ENCODE assay signal across 9 cellular contexts in genomic region chr5:53008751-53009150, GRCh38. TPM values are rescaled to one million over a fixed set of nuclear protein-coding genes. Genes with fewer than 3 reads are reported as not detected.
DNase-seq lines count a peak whose midpoint lies in the region; ATAC-seq and TF ChIP-seq lines count a peak whose summit lies in the region.
"Had no signal": no experiment of that assay in that cellular context is flagged by ENCODE, and none has a peak within 500 bp of the region (broad histone marks: within the 10 kb centered on the region; RNA-seq: fewer than 3 reads in every experiment).

No MANE protein-coding gene starts in this region.

- peaks cover 74% of the 10 kb centered on the region for H3F3A ChIP-seq in SK-N-SH (replicated peaks; ENCODE audit: insufficient read depth)

- no peak overlapping the region for H3K4me3 ChIP-seq in SK-N-SH (ENCODE audit: low read depth in 2 of 2, low read length in 1 of 2)
- H3K4me3 ChIP-seq: lower lobe of right lung had no signal

- H3K27ac ChIP-seq in SK-N-SH (ENCODE audit: low read depth in 2 of 2, low read length in 1 of 2), result peak overlapping the region in 1 of 2 experiments; percentile 67; a peak in 2 of 4 replicates
- H3K27ac ChIP-seq: lower lobe of right lung had no signal

- no peaks in the 10 kb centered on the region for H4K20me1 ChIP-seq in SK-N-SH (ENCODE audit: insufficient read depth)

- no peaks in the 10 kb centered on the region for H3K9me3 ChIP-seq in SK-N-SH
- H3K9me3 ChIP-seq: lower lobe of right lung had no signal

- H3K36me3 ChIP-seq in SK-N-SH (replicated peaks in 1 of 2; ENCODE audit: control insufficient read depth in 1 of 2, insufficient read depth in 2 of 2, low read length in 1 of 2), result peaks cover 0 to 51% of the 10 kb centered on the region in 2 experiments
- H3K36me3 ChIP-seq: lower lobe of right lung had no signal

- no peaks in the 10 kb centered on the region for H3K27me3 ChIP-seq in SK-N-SH (ENCODE audit: insufficient read depth)

- 7% methylated on average over 1 of the region's 1 CpG for WGBS in SK-N-SH (ENCODE audit: low lambda C conversion rate)

- no peak for TF ChIP-seq RAD21 in SK-N-SH (IDR thresholded peaks at IDR 0.05; ENCODE audit: low read length)

- H3K4me1 ChIP-seq in SK-N-SH (ENCODE audit: control insufficient read depth in 1 of 2, insufficient read depth in 2 of 2, low read depth in 1 of 2, low read length in 1 of 2), result peaks cover 0 to 46% of the 10 kb centered on the region in 2 experiments; a peak in 3 of 4 replicates

- H2AFZ ChIP-seq in SK-N-SH (ENCODE audit: low read depth), result no peak overlapping the region

- CTCF ChIA-PET in SK-N-SH (lab: Yijun Ruan, JAX), result no interaction called here

- H3K9ac ChIP-seq in SK-N-SH, result no peak overlapping the region; the same call in 1 of the 2 replicates

- DNase-seq in activated CD8-positive, alpha-beta memory T cell treated with anti-CD3 and anti-CD28 coated beads for 48 hours (ENCODE audit: low read depth in 2 of 3, low spot score in 2 of 3), result peak in 2 of 3 experiments; percentile 12 to 22
- DNase-seq in activated CD8-positive, alpha-beta memory T cell treated with anti-CD3 and anti-CD28 coated beads, Interleukin-2, amount 50 U/mL, for 4 hours, result no peak
- DNase-seq in SK-N-SH (no peak), NAMALWA (ENCODE audit: low spot score) (no peak), NCI-H446 treated with DMSO at 0.1 percent for 48 hours (lab: John Stamatoyannopoulos, UW) (no peak), SKM-1 (lab: John Stamatoyannopoulos, UW; ENCODE audit: unreplicated experiment) (no peak)
- peak; percentile 18 to 32 for DNase-seq in stimulated activated CD4-positive, alpha-beta T cell treated with anti-CD3 and anti-CD28 coated beads, Interleukin-2, amount 100 ng/mL, for 48 hours
- DNase-seq: lower lobe of right lung had no signal

- POLR2A ChIA-PET in SK-N-SH (lab: Yijun Ruan, JAX), result no interaction called here

- no peak for TF ChIP-seq CTCF in SK-N-SH (IDR thresholded peaks at IDR 0.05)

- H3K79me2 ChIP-seq in SK-N-SH (ENCODE audit: insufficient read depth), result peaks cover 99% of the 10 kb centered on the region

- no peaks in the 10 kb centered on the region for H3K9me2 ChIP-seq in SK-N-SH

- TF ChIP-seq EP300 in SK-N-SH (IDR thresholded peaks at IDR 0.05; ENCODE audit: borderline replicate concordance in 1 of 2, low read depth in 1 of 2, low read length in 1 of 2), result no peak

- ATAC-seq in HG02981 (IDR thresholded peaks at IDR 0.05; ENCODE audit: unreplicated experiment), result peak; percentile 90

- peak overlapping the region; percentile 24; the same call in 1 of the 2 replicates for H3K4me2 ChIP-seq in SK-N-SH

TF ChIP-seq in SK-N-SH, 30 proteins besides CTCF, POLR2A, EP300 and RAD21:
- peak; percentile 59; the same call in 1 of the 2 replicates for TF ChIP-seq TCF12 (IDR thresholded peaks at IDR 0.05)
- TF ChIP-seq RXRA (IDR thresholded peaks at IDR 0.05; ENCODE audit: borderline replicate concordance, low read depth), result no peak
- TF ChIP-seq NFIC (IDR thresholded peaks at IDR 0.05; ENCODE audit: borderline replicate concordance), result no peak
- no peak for TF ChIP-seq RCOR1 (IDR thresholded peaks at IDR 0.05; ENCODE audit: low read length)
- no peak for TF ChIP-seq RFX5 (IDR thresholded peaks at IDR 0.05; ENCODE audit: low read length)
- peak; percentile 60; the same call in 1 of the 2 replicates for TF ChIP-seq PBX3 (IDR thresholded peaks at IDR 0.05)
- no peak for TF ChIP-seq YY1 (IDR thresholded peaks at IDR 0.05; ENCODE audit: low read depth)
- no peak for TF ChIP-seq REST (IDR thresholded peaks at IDR 0.05; ENCODE audit: low read depth, low read length)
- no peak for TF ChIP-seq MXI1 (IDR thresholded peaks at IDR 0.05; ENCODE audit: low read depth, low read length)
- TF ChIP-seq MEF2A (IDR thresholded peaks at IDR 0.05; ENCODE audit: borderline replicate concordance, low read depth), result no peak
- no peak for TF ChIP-seq USF1 (IDR thresholded peaks at IDR 0.05; ENCODE audit: borderline replicate concordance, low read depth)
- TF ChIP-seq FOXM1 (IDR thresholded peaks at IDR 0.05; ENCODE audit: low read depth), result no peak
- no peak for TF ChIP-seq GATA2 (CRISPR knock-in tag; IDR thresholded peaks at IDR 0.05)
- no peak for TF ChIP-seq FOXJ3 (CRISPR knock-in tag; IDR thresholded peaks at IDR 0.05)
- peak; percentile 55 for TF ChIP-seq JUND (IDR thresholded peaks at IDR 0.05)
- TF ChIP-seq SIN3A (IDR thresholded peaks at IDR 0.05; ENCODE audit: borderline replicate concordance, low read depth, low read length), result no peak
- TF ChIP-seq TEAD4 (IDR thresholded peaks at IDR 0.05; ENCODE audit: borderline replicate concordance, insufficient read depth), result no peak
- peak; percentile 87 for TF ChIP-seq FOSL2 (IDR thresholded peaks at IDR 0.05; ENCODE audit: borderline replicate concordance, low read depth)
- no peak for TF ChIP-seq TAF1 (IDR thresholded peaks at IDR 0.05; ENCODE audit: borderline replicate concordance, low read depth, low read length)
- TF ChIP-seq MAX (IDR thresholded peaks at IDR 0.05; ENCODE audit: low read depth), result peak; percentile 85
- no peak for TF ChIP-seq ZBTB33 (IDR thresholded peaks at IDR 0.05; ENCODE audit: borderline replicate concordance, low read depth)
- TF ChIP-seq GABPA (IDR thresholded peaks at IDR 0.05; ENCODE audit: low read depth), result no peak
TF ChIP-seq in SK-N-SH: peak in this region for 5.

RNA-seq across cellular contexts. Expression of gene ITGA2, which starts 19.6 kb away (rescaled TPM):
- polyA plus RNA-seq in SK-N-SH (2012; rRNA removed), result 38.2 and 52.1 TPM in 2 replicates
- polyA plus RNA-seq in SK-N-SH (2012; cell fraction: cytosol; rRNA removed), result 47.1 and 52.1 TPM in 2 replicates
- polyA plus RNA-seq in SK-N-SH (2012; cell fraction: nucleus; rRNA removed), result 24.2 and 48.6 TPM in 2 replicates

Comparison
In these comparisons a context has a peak if more than half of its experiments do, and no peak if none do; other contexts are left out.
1. DNase-seq: peak in activated CD8-positive, alpha-beta memory T cell treated with anti-CD3 and anti-CD28 coated beads for 48 hours (2 of 3) and stimulated activated CD4-positive, alpha-beta T cell treated with anti-CD3 and anti-CD28 coated beads, Interleukin-2, amount 100 ng/mL, for 48 hours (2 of 2); none in activated CD8-positive, alpha-beta memory T cell treated with anti-CD3 and anti-CD28 coated beads, Interleukin-2, amount 50 U/mL, for 4 hours (single experiment), SK-N-SH (single experiment), NAMALWA (single experiment), NCI-H446 treated with DMSO at 0.1 percent for 48 hours (single experiment) and SKM-1 (single experiment).